In genomic region chr1:221696045-221696444, GRCh38 we compare ENCODE assay signal across 15 cellular contexts. TPM values are rescaled to one million over a fixed set of nuclear protein-coding genes. Genes with fewer than 3 reads are reported as not detected.
DNase-seq lines count a peak whose midpoint lies in the region; ATAC-seq, FAIRE-seq and TF ChIP-seq lines count a peak whose summit lies in the region.
"Had no signal": no experiment of that assay in that cellular context is flagged by ENCODE, and none has a peak within 500 bp of the region (broad histone marks: within the 10 kb centered on the region; RNA-seq: fewer than 3 reads in every experiment).

No MANE protein-coding gene starts in this region.

- H3K4me3 ChIP-seq in fibroblast of the aortic adventitia (ENCODE audit: low read depth, low read length) (no peak overlapping the region), upper lobe of right lung (no peak overlapping the region)

- intact Hi-C loops in upper lobe of right lung (cut with DNase I), result no loop called here

- ATAC-seq in SK-N-SH treated with all-trans-retinoic acid at 6 μM for 48 hours, result peak; percentile 54; the same call in 2 of the 3 replicates
- no peak for ATAC-seq in upper lobe of right lung
- ATAC-seq in GM19397 (IDR thresholded peaks at IDR 0.05; ENCODE audit: unreplicated experiment), result no peak

- no peaks in the 10 kb centered on the region for H3K36me3 ChIP-seq in upper lobe of right lung

- H3K4me1 ChIP-seq in upper lobe of right lung, result no peaks in the 10 kb centered on the region

- no peaks in the 10 kb centered on the region for H3K9me3 ChIP-seq in upper lobe of right lung

- TF ChIP-seq CTCF in fibroblast of the aortic adventitia (IDR thresholded peaks at IDR 0.05; ENCODE audit: insufficient read depth, low read length) (no peak), upper lobe of right lung (IDR thresholded peaks at IDR 0.05) (no peak)

- FAIRE-seq in GM19239 (lab: Jason Lieb, UNC), result no peak
- FAIRE-seq: G401.6 had no signal

- H3K27ac ChIP-seq in upper lobe of right lung, result no peak overlapping the region

- no peaks in the 10 kb centered on the region for H3K27me3 ChIP-seq in upper lobe of right lung

- DNase-seq in GM03348 (ENCODE audit: low spot score) (peak; percentile 13), fibroblast of the aortic adventitia (ENCODE audit: low read depth) (peak; percentile 22), upper lobe of right lung (no peak), GM19239 (ENCODE audit: insufficient read length, low spot score) (no peak), AML-193 (lab: John Stamatoyannopoulos, UW) (no peak)
- DNase-seq: DMS79, GOT3, NCI-H1105, NCI-H1694, NCI-H2081 treated with DMSO at 0.1 percent for 48 hours, NCI-H774, SHP77 treated with DMSO at 0.1 percent for 48 hours had no signal

TF ChIP-seq in SK-N-SH treated with all-trans-retinoic acid at 6 μM for 48 hours, 23 proteins besides CTCF, POLR2A, EP300 and RAD21:
- TF ChIP-seq OSR1 (CRISPR knock-in tag; IDR thresholded peaks at IDR 0.05), result no peak
- TF ChIP-seq ZC3H10 (CRISPR knock-in tag; IDR thresholded peaks at IDR 0.05), result peak; percentile 7
- TF ChIP-seq RARB (CRISPR knock-in tag; IDR thresholded peaks at IDR 0.05), result no peak
- no peak for TF ChIP-seq BACH2 (CRISPR knock-in tag; IDR thresholded peaks at IDR 0.05; ENCODE audit: borderline replicate concordance)
- TF ChIP-seq CREB5 (CRISPR knock-in tag; IDR thresholded peaks at IDR 0.05; ENCODE audit: low read depth), result no peak

RNA-seq across cellular contexts. Expression of gene DUSP10, which starts 45.8 kb away (rescaled TPM):
- 8.0 and 26.8 TPM in 2 replicates for total RNA-seq in fibroblast of the aortic adventitia (ENCODE audit: low replicate concordance)
- 8.2 TPM for total RNA-seq in upper lobe of right lung

Comparison
In these comparisons a context has a peak if more than half of its experiments do, and no peak if none do; other contexts are left out.
1. DNase-seq: peak in GM03348 (single experiment) and fibroblast of the aortic adventitia (single experiment); none in upper lobe of right lung (single experiment), GM19239 (single experiment) and AML-193 (0 of 2).